ENCODE assay signal across 2 cellular contexts in genomic region chr1:114296413-114296812, GRCh38.
TF ChIP-seq lines count a peak whose summit lies in the region.

No MANE protein-coding gene starts in this region.

TF ChIP-seq in HepG2, 621 proteins besides CTCF, POLR2A, EP300 and RAD21:
- no peak for TF ChIP-seq ZNF772 (CRISPR knock-in tag; IDR thresholded peaks at IDR 0.05)
- no peak for TF ChIP-seq ZNF138 (CRISPR knock-in tag; IDR thresholded peaks at IDR 0.05; ENCODE audit: low read depth)
- TF ChIP-seq EZH2 (conservative IDR thresholded peaks at IDR 0.05; ENCODE audit: low read depth, low read length): peak; percentile 72; the same call in 1 of the 2 replicates
- no peak for TF ChIP-seq CBX5 (CRISPR knock-in tag; IDR thresholded peaks at IDR 0.05; ENCODE audit: borderline replicate concordance)

TF ChIP-seq in K562, 482 proteins besides CTCF, POLR2A, EP300 and RAD21:
- no peak for TF ChIP-seq DACH1 (IDR thresholded peaks at IDR 0.05; ENCODE audit: partially characterized antibody)
- no peak for TF ChIP-seq ETS1 (conservative IDR thresholded peaks at IDR 0.05; ENCODE audit: control insufficient read depth, low read depth, low read length)
- TF ChIP-seq RFX1 (IDR thresholded peaks at IDR 0.05): no peak
- no peak for TF ChIP-seq PHF8 (IDR thresholded peaks at IDR 0.05; ENCODE audit: borderline replicate concordance, low read length)
